In the genomic region with DNA sequence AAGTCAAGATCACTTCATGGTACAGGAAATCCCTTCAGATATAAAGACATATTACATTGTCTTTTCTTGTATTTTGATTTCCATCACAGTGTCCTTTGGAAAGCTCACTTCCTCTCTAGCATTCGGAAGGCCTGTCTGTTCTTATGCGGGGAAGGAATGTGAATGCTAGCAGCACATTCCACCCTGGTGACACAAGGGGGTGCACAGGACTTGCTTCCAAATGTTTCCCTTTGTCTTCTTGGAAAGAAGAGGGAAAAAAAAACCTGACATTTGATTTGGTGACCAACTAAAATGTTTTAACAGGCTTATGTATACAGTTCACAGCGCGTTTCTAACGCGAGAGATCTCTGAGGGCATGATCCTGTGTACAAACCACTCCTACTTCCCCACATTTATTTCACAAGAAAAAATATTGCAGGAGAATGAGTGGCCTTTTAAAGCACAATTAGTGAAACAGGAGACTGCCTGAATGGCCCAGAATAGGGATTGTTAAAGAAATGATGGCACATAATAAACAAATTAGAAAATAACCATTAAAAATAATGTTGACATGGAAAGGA, we compare ENCODE assay signal across 8 cellular contexts.
A peak's percentile ranks its signal among the peaks of the same experiment; 100 is the strongest.
DNase-seq lines count a peak whose midpoint lies in the region; TF ChIP-seq lines count a peak whose summit lies in the region.

No MANE protein-coding gene starts in this region.

- peak; percentile 56 for TF ChIP-seq CTCF in epithelial cell of esophagus (IDR thresholded peaks at IDR 0.05; ENCODE audit: insufficient read depth, low read depth, low read length, missing control alignments)

- DNase-seq in DMS153 (lab: John Stamatoyannopoulos, UW) (peak; percentile 72), NCI-H2107 (lab: John Stamatoyannopoulos, UW) (peak; percentile 78), epithelial cell of esophagus (ENCODE audit: low read depth) (peak; percentile 57), midbrain (lab: John Stamatoyannopoulos, UW) (peak; percentile 46), NCI-H446 (lab: John Stamatoyannopoulos, UW) (no peak), AML-193 (lab: John Stamatoyannopoulos, UW) (no peak), NCI-H524 treated with DMSO at 0.1 percent for 48 hours (lab: John Stamatoyannopoulos, UW) (no peak)
- no peak for DNase-seq in stimulated activated CD4-positive, alpha-beta T cell treated with anti-CD3 and anti-CD28 coated beads, Interleukin-4, amount 100 ng/mL, for 1 hour

- H3K4me3 ChIP-seq in epithelial cell of esophagus (ENCODE audit: low read length), result no peak overlapping the region

Comparison
In these comparisons a context has a peak if more than half of its experiments do, and no peak if none do; other contexts are left out.
1. DNase-seq: peak in DMS153 (single experiment), NCI-H2107 (single experiment), epithelial cell of esophagus (single experiment) and midbrain (single experiment); none in stimulated activated CD4-positive, alpha-beta T cell treated with anti-CD3 and anti-CD28 coated beads, Interleukin-4, amount 100 ng/mL, for 1 hour (single experiment), NCI-H446 (0 of 2), AML-193 (0 of 2) and NCI-H524 treated with DMSO at 0.1 percent for 48 hours (single experiment).